Comparison of ENCODE assay signal across 11 cellular contexts in the genomic region with DNA sequence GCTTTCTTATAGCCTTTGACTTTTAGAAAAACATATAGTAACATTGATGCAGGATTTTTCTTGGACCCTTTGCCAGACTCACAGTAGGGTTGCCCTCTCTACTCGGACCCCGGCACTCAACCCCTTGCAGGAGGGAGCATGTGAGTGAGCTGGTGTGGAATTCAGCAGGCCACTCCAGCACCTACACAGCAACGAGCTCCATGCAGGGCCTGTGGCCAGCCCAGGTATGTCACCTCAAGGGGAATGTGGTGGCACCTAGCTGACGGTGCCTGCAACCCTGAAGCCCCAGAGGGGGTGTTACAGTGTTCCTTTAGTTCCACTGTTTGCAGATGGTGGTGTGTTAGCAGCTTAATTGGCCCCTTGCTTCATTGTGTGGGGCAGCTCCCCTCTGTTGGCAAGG.
"Had no signal": no experiment of that assay in that cellular context is flagged by ENCODE, and none has a peak within 500 bp of the region (broad histone marks: within the 10 kb centered on the region; RNA-seq: fewer than 3 reads in every experiment).

No MANE protein-coding gene starts in this region.

- ATAC-seq: GM23338, HCT116 had no signal

- H3K9me3 ChIP-seq: HAP-1 had no signal

- H3K4me3 ChIP-seq: GM23248, GM23338, HAP-1 had no signal

- H3K9ac ChIP-seq: GM23248 had no signal

- H2AFZ ChIP-seq: GM23248, GM23338 had no signal

- H3K36me3 ChIP-seq: HAP-1 had no signal

- H3K4me1 ChIP-seq: HAP-1 had no signal

- H3K4me2 ChIP-seq: GM23338 had no signal

- FAIRE-seq: H1, H54 had no signal

- H3K27ac ChIP-seq: GM23248 had no signal

- DNase-seq: GM23248, GOT3, H7, H9, HCEC 1CT, HFFc6 had no signal
